Comparison of ENCODE assay signal across 9 cellular contexts in genomic region chr9:137305060-137305787, GRCh38. TPM values are rescaled to one million over a fixed set of nuclear protein-coding genes. Genes with fewer than 3 reads are reported as not detected.
A peak's percentile ranks its signal among the peaks of the same experiment; 100 is the strongest.
DNase-seq lines count a peak whose midpoint lies in the region; ATAC-seq, FAIRE-seq and TF ChIP-seq lines count a peak whose summit lies in the region.
"Had no signal": no experiment of that assay in that cellular context is flagged by ENCODE, and none has a peak within 500 bp of the region (broad histone marks: within the 10 kb centered on the region; RNA-seq: fewer than 3 reads in every experiment).

No MANE protein-coding gene starts in this region.

- TF ChIP-seq CTCF in SK-N-SH (IDR thresholded peaks at IDR 0.05) (no peak), colonic mucosa (IDR thresholded peaks at IDR 0.05) (no peak), stomach (IDR thresholded peaks at IDR 0.05) (no peak)

- no peaks in the 10 kb centered on the region for H4K20me1 ChIP-seq in SK-N-SH (ENCODE audit: insufficient read depth)

- no peaks in the 10 kb centered on the region for H3K27me3 ChIP-seq in SK-N-SH (ENCODE audit: insufficient read depth)
- H3K27me3 ChIP-seq in colonic mucosa, result no peaks in the 10 kb centered on the region
- H3K27me3 ChIP-seq in stomach, result peaks cover 0 to 77% (median 32%) of the 10 kb centered on the region in 3 donors

- H3K4me3 ChIP-seq in SK-N-SH (ENCODE audit: low read depth in 2 of 2, low read length in 1 of 2), result no peak overlapping the region
- H3K4me3 ChIP-seq in colonic mucosa, result peak overlapping the region; percentile 33
- peak overlapping the region in 3 of 4 donors; percentile 24 to 37 (median 28) for H3K4me3 ChIP-seq in stomach

- TF ChIP-seq EP300 in SK-N-SH (IDR thresholded peaks at IDR 0.05; ENCODE audit: borderline replicate concordance in 1 of 2, low read depth in 1 of 2, low read length in 1 of 2), result no peak
- TF ChIP-seq EP300 in stomach (IDR thresholded peaks at IDR 0.05), result no peak

- no peaks in the 10 kb centered on the region for H3K9me3 ChIP-seq in SK-N-SH
- H3K9me3 ChIP-seq in colonic mucosa, result no peaks in the 10 kb centered on the region
- H3K9me3 ChIP-seq in stomach, result no peaks in the 10 kb centered on the region

- H3K4me1 ChIP-seq in SK-N-SH (ENCODE audit: control insufficient read depth in 1 of 2, insufficient read depth in 2 of 2, low read depth in 1 of 2, low read length in 1 of 2) (peaks cover 0 to 19% of the 10 kb centered on the region in 2 experiments; a peak in 2 of 4 replicates), colonic mucosa (peaks cover 43% of the 10 kb centered on the region), stomach (peaks cover 58 to 72% (median 64%) of the 10 kb centered on the region in 4 donors)

- WGBS in SK-N-SH (ENCODE audit: low lambda C conversion rate), result 90% methylated on average over 28 of the region's 36 CpGs
- WGBS in stomach, 5 donors, result 8 to 14% (median 10%) methylated on average over 28 to 36 of the region's 36 CpGs

- intact Hi-C loops in colonic mucosa (cut with DNase I), result no loop called here
- intact Hi-C loops in stomach (cut with DNase I; ENCODE audit: low total_unique reads), result loop anchor here (10.0 kb wide), 1 partner anchor 100 kb away; no protein-coding TSS in a partner anchor

- FAIRE-seq in HTR-8/SVneo (lab: Jason Lieb, UNC), result no peak

- no peak for TF ChIP-seq RAD21 in SK-N-SH (IDR thresholded peaks at IDR 0.05; ENCODE audit: low read length)

- H3K27ac ChIP-seq in SK-N-SH (ENCODE audit: low read depth in 2 of 2, low read length in 1 of 2), result no peak overlapping the region
- H3K27ac ChIP-seq in colonic mucosa, result peak overlapping the region; percentile 98
- peak overlapping the region; percentile 66 to 82 (median 72) for H3K27ac ChIP-seq in stomach

- H3K9ac ChIP-seq in SK-N-SH, result no peak overlapping the region
- peak overlapping the region; percentile 78 to 96 for H3K9ac ChIP-seq in colonic mucosa (ENCODE audit: low read depth in 2 of 2, low read length in 2 of 2)

- no peak overlapping the region for H2AFZ ChIP-seq in SK-N-SH (ENCODE audit: low read depth)

- H3K36me3 ChIP-seq in SK-N-SH (replicated peaks in 1 of 2; ENCODE audit: control insufficient read depth in 1 of 2, insufficient read depth in 2 of 2, low read length in 1 of 2) (no peaks in the 10 kb centered on the region), colonic mucosa (no peaks in the 10 kb centered on the region), stomach (no peaks in the 10 kb centered on the region)

- no peak overlapping the region for H3K4me2 ChIP-seq in SK-N-SH

- POLR2A ChIA-PET in SK-N-SH (lab: Yijun Ruan, JAX), result no interaction called here

- CTCF ChIA-PET in SK-N-SH (lab: Yijun Ruan, JAX), result interaction anchor here (5.7 kb wide), 1 partner anchor 13 kb away, joined by 74 read pairs; no protein-coding TSS in a partner anchor

- DNase-seq in SK-N-SH (peak; percentile 48), colonic mucosa (peak; percentile 88), mesenteric fat pad (ENCODE audit: low spot score) (peak; percentile 92), stomach (peak; percentile 69), HTR-8/SVneo (ENCODE audit: insufficient read length, low spot score) (no peak), NCI-H446 (lab: John Stamatoyannopoulos, UW) (no peak)
- peak in 3 of 4 experiments; percentile 38 to 53 (median 38) for DNase-seq in activated CD4-positive, CD25-positive, alpha-beta regulatory T cell (lab: John Stamatoyannopoulos, UW)

- ATAC-seq in SK-N-SH treated with all-trans-retinoic acid at 6 μM for 48 hours, result no peak

- TF ChIP-seq POLR2A in stomach (IDR thresholded peaks at IDR 0.05), result no peak

- H3F3A ChIP-seq in SK-N-SH (replicated peaks; ENCODE audit: insufficient read depth), result peaks cover 1% of the 10 kb centered on the region

- no peaks in the 10 kb centered on the region for H3K79me2 ChIP-seq in SK-N-SH (ENCODE audit: insufficient read depth)

- no peaks in the 10 kb centered on the region for H3K9me2 ChIP-seq in SK-N-SH

TF ChIP-seq in SK-N-SH, 30 proteins besides CTCF, POLR2A, EP300 and RAD21 (continues in another document):
- TF ChIP-seq PBX3 (IDR thresholded peaks at IDR 0.05) (no peak), USF1 (IDR thresholded peaks at IDR 0.05; ENCODE audit: borderline replicate concordance, low read depth) (no peak), YY1 (IDR thresholded peaks at IDR 0.05; ENCODE audit: low read depth) (no peak), NRF1 (IDR thresholded peaks at IDR 0.05; ENCODE audit: low read depth, low read length) (no peak), MAX (IDR thresholded peaks at IDR 0.05; ENCODE audit: low read depth) (no peak), FOXJ3 (CRISPR knock-in tag; IDR thresholded peaks at IDR 0.05) (no peak), FOSL2 (IDR thresholded peaks at IDR 0.05; ENCODE audit: borderline replicate concordance, low read depth) (no peak), RFX5 (IDR thresholded peaks at IDR 0.05; ENCODE audit: low read length) (no peak)

TF ChIP-seq in SK-N-SH treated with all-trans-retinoic acid at 6 μM for 48 hours, 23 proteins besides CTCF, POLR2A, EP300 and RAD21 (continues in another document):
- TF ChIP-seq ZFP30 (CRISPR knock-in tag; IDR thresholded peaks at IDR 0.05) (no peak), CSRNP3 (CRISPR knock-in tag; IDR thresholded peaks at IDR 0.05) (no peak), ZFP3 (CRISPR knock-in tag; IDR thresholded peaks at IDR 0.05) (no peak), PATZ1 (CRISPR knock-in tag; IDR thresholded peaks at IDR 0.05; ENCODE audit: borderline replicate concordance) (no peak), TCF4 (CRISPR knock-in tag; IDR thresholded peaks at IDR 0.05; ENCODE audit: borderline replicate concordance) (no peak), CREB5 (CRISPR knock-in tag; IDR thresholded peaks at IDR 0.05; ENCODE audit: low read depth) (no peak)

RNA-seq across cellular contexts. Expression of gene NRARP, which starts 3.2 kb away (rescaled TPM):
- polyA plus RNA-seq in SK-N-SH (2012; rRNA removed) (3.9 and 4.2 TPM in 2 replicates), stomach (1 to 10 TPM; 1.5 to 2.7 (median 2.0) TPM)
- polyA plus RNA-seq in SK-N-SH (2012; cell fraction: cytosol; rRNA removed), result 2.9 and 3.4 TPM in 2 replicates
- polyA plus RNA-seq in SK-N-SH (2012; cell fraction: nucleus; rRNA removed), result 5.1 and 6.5 TPM in 2 replicates
- total RNA-seq in colonic mucosa (100 to 1,000 TPM; 120 to 178 TPM), mesenteric fat pad (16.3 TPM), stomach (100 to 1,000 TPM in 1 of 5 donors, 10 to 100 TPM in 2, 1 to 10 TPM in 2; 1.2 to 323 (median 14.6) TPM)

RNA-seq across cellular contexts. Expression of gene TOR4A, which starts 27.7 kb away (rescaled TPM):
- polyA plus RNA-seq in SK-N-SH (2012; rRNA removed) (0.81 and 0.99 TPM in 2 replicates), stomach (1 to 10 TPM; 5.9 to 8.9 (median 6.0) TPM)
- polyA plus RNA-seq in SK-N-SH (2012; cell fraction: cytosol; rRNA removed), result 0.36 and 0.62 TPM in 2 replicates
- polyA plus RNA-seq in SK-N-SH (2012; cell fraction: nucleus; rRNA removed), result 2.2 and 3.4 TPM in 2 replicates
- total RNA-seq in colonic mucosa (10 to 100 TPM; 57.1 to 63.9 TPM), mesenteric fat pad (9.2 TPM), stomach (100 to 1,000 TPM in 1 of 5 donors, 10 to 100 TPM in 3, 1 to 10 TPM in 1; 9.9 to 180 (median 29.9) TPM)

RNA-seq across cellular contexts. Expression of gene NELFB, which starts 50.1 kb away (rescaled TPM):
- polyA plus RNA-seq in SK-N-SH (2012; rRNA removed), result 52.6 and 62.7 TPM in 2 replicates
- polyA plus RNA-seq in SK-N-SH (2012; cell fraction: cytosol; rRNA removed), result 25.6 and 50.6 TPM in 2 replicates
- 57.4 and 62.4 TPM in 2 replicates for polyA plus RNA-seq in SK-N-SH (2012; cell fraction: nucleus; rRNA removed)
- total RNA-seq in colonic mucosa, result 10 to 100 TPM; 62.1 to 87.1 TPM
- 39.2 TPM for total RNA-seq in mesenteric fat pad
- total RNA-seq in stomach, result 100 to 1,000 TPM in 1 of 5 donors, 10 to 100 TPM in 4; 11.2 to 134 (median 44.9) TPM
- polyA plus RNA-seq in stomach, result 10 to 100 TPM; 29.0 to 38.0 (median 34.2) TPM

RNA-seq across cellular contexts. Expression of gene STPG3, which starts 54.1 kb away (rescaled TPM):
- polyA plus RNA-seq in SK-N-SH (2012; rRNA removed), result not detected in 2 replicates
- not detected in 2 replicates for polyA plus RNA-seq in SK-N-SH (2012; cell fraction: cytosol; rRNA removed)
- not detected in 2 replicates for polyA plus RNA-seq in SK-N-SH (2012; cell fraction: nucleus; rRNA removed)
- not detected for total RNA-seq in colonic mucosa
- not detected for total RNA-seq in mesenteric fat pad
- total RNA-seq in stomach, result not detected
- not detected for polyA plus RNA-seq in stomach
- total RNA-seq: T-helper 2 cell treated with Interferon-gamma antibody and Interleukin-4, amounts not matched to agents 100 ng/mL and 5 ng/mL, for 36 hours had no signal

Comparison
In these comparisons a context has a peak if more than half of its experiments do, and no peak if none do; other contexts are left out.
1. DNase-seq: peak in SK-N-SH (single experiment), activated CD4-positive, CD25-positive, alpha-beta regulatory T cell (3 of 4), colonic mucosa (single experiment), mesenteric fat pad (single experiment) and stomach (single experiment); none in HTR-8/SVneo (single experiment) and NCI-H446 (0 of 2).
2. H3K27ac ChIP-seq: peak in colonic mucosa (single experiment) and stomach (5 of 5); none in SK-N-SH (0 of 2).
3. H3K4me3 ChIP-seq: peak in colonic mucosa (single experiment) and stomach (3 of 4); none in SK-N-SH (0 of 2).